In the genomic region with DNA sequence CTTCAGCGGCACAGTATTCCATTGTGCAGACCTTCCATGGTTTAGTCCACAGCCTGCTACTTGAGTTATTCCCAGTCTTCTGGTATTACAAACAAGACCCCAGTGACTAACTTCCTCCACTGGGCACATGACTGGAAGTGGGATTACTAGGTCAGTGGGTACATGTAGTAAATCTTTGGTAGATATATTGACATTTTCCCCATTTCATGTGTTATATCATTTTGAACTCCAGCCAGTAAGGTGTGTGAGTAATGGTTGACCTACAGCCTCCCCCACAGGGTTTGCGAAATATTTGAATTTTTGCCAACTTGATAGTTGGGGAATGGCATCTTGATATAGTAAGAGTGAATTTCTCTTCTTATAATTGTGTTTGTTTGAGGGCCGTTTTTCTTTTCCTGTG, we compare ENCODE assay signal across 18 cellular contexts. TPM values are rescaled to one million over a fixed set of nuclear protein-coding genes. Genes with fewer than 3 reads are reported as not detected.
DNase-seq lines count a peak whose midpoint lies in the region; ATAC-seq, FAIRE-seq and TF ChIP-seq lines count a peak whose summit lies in the region.
"Had no signal": no experiment of that assay in that cellular context is flagged by ENCODE, and none has a peak within 500 bp of the region (broad histone marks: within the 10 kb centered on the region; RNA-seq: fewer than 3 reads in every experiment).

No MANE protein-coding gene starts in this region.

- H3K9ac ChIP-seq in HepG2 (ENCODE audit: insufficient read depth, low read depth, low read length) = no peak overlapping the region

- no peaks in the 10 kb centered on the region for H3K36me3 ChIP-seq in bronchial epithelial cell (ENCODE audit: control insufficient read depth, insufficient read depth, low read length)
- no peaks in the 10 kb centered on the region; a peak in 3 of 5 replicates for H3K36me3 ChIP-seq in HepG2 (replicated peaks in 1 of 2; ENCODE audit: control insufficient read depth in 1 of 2, insufficient read depth in 2 of 2, low read length in 2 of 2)
- H3K36me3 ChIP-seq: left lung had no signal

- H3K4me2 ChIP-seq in HepG2 (ENCODE audit: low read depth, low read length) = no peak overlapping the region

- no peak overlapping the region for H2AFZ ChIP-seq in HepG2 (ENCODE audit: low read length)

- TF ChIP-seq CTCF in bronchial epithelial cell (IDR thresholded peaks at IDR 0.05; ENCODE audit: insufficient read depth, low read length, severe bottlenecking) = no peak
- no peak for TF ChIP-seq CTCF in HepG2 (CRISPR knock-in tag; IDR thresholded peaks at IDR 0.05)

- H3K27ac ChIP-seq in HepG2 (ENCODE audit: extremely low read length, insufficient read depth, low read length) = no peak overlapping the region
- H3K27ac ChIP-seq: left lung had no signal

- in situ Hi-C loops in HepG2 (cut with HindIII; ENCODE audit: extremely low pct_ligation_motif_present, low pct_unique_long_range_greater_than_20kb) = no loop called here

- peak; percentile 45 for DNase-seq in Daoy (ENCODE audit: low read depth)
- peak; percentile 25 for DNase-seq in RCC 7860 (ENCODE audit: low spot score)
- peak; percentile 76 for DNase-seq in bronchial epithelial cell (ENCODE audit: low read depth)
- peak; percentile 32 for DNase-seq in HepG2 (ENCODE audit: low spot score)
- DNase-seq in NCI-H446 (lab: John Stamatoyannopoulos, UW) = no peak
- no peak for DNase-seq in anterior cingulate cortex (lab: John Stamatoyannopoulos, UW)
- DNase-seq: activated CD4-positive, alpha-beta T cell treated with anti-CD3 and anti-CD28 coated beads, Interleukin-2, amount 50 U/mL, for 48 hours; activated T-cell treated with anti-CD3 and anti-CD28 coated beads, Interleukin-2, amount 50 U/mL, for 72 hours; amniotic stem cell; HCEC 1CT; left lung; NCI-H1417; NCI-H345; posterior cingulate gyrus had no signal

- H3K4me1 ChIP-seq in HepG2 (ENCODE audit: insufficient read depth, low read length) = no peaks in the 10 kb centered on the region

- 95% methylated on average over 3 of the region's 3 CpGs for WGBS in HepG2 (ENCODE audit: low lambda C conversion rate)

- FAIRE-seq in RCC 7860 (lab: Jason Lieb, UNC) = no peak
- FAIRE-seq in bronchial epithelial cell (lab: Jason Lieb, UNC) = no peak
- peak; percentile 15 for FAIRE-seq in HepG2 (lab: Jason Lieb, UNC)
- FAIRE-seq: D721Med had no signal

- no TSS peak for BruUV-seq in HepG2 (replicated peaks; lab: Mats Ljungman, UMichigan)

- H3K27me3 ChIP-seq in bronchial epithelial cell (ENCODE audit: control insufficient read depth, insufficient read depth, low read length) = peaks cover 6% of the 10 kb centered on the region
- no peaks in the 10 kb centered on the region for H3K27me3 ChIP-seq in HepG2 (ENCODE audit: control insufficient read depth in 1 of 2, insufficient read depth in 2 of 2, low read length in 2 of 2)
- H3K27me3 ChIP-seq: dorsolateral prefrontal cortex, left lung had no signal

- CTCF ChIA-PET in HepG2 (lab: Yijun Ruan, JAX; ENCODE audit: low intra/inter-chr PET ratio, low total read pairs) = no interaction called here

- peaks cover 4% of the 10 kb centered on the region; the same call in 1 of the 2 replicates for H3K9me3 ChIP-seq in HepG2 (ENCODE audit: low read length)
- H3K9me3 ChIP-seq: left lung had no signal

- H4K20me1 ChIP-seq in HepG2 (ENCODE audit: insufficient read depth, low read length) = no peaks in the 10 kb centered on the region

- no peak for TF ChIP-seq RAD21 in HepG2 (CRISPR knock-in tag; IDR thresholded peaks at IDR 0.05)

- no peak for ATAC-seq in HepG2
- no peak for ATAC-seq in GM21576 (IDR thresholded peaks at IDR 0.05; ENCODE audit: unreplicated experiment)
- ATAC-seq in HG02884 (IDR thresholded peaks at IDR 0.05; ENCODE audit: unreplicated experiment) = no peak
- ATAC-seq: activated T-cell treated with anti-CD3 and anti-CD28 coated beads, Interleukin-2, amount 50 U/mL, for 72 hours; left lung had no signal

- no peak for TF ChIP-seq EP300 in HepG2 (IDR thresholded peaks at IDR 0.05; ENCODE audit: low read depth in 2 of 2, low read length in 2 of 2)
- TF ChIP-seq EP300 in HepG2 (CRISPR knock-in tag; IDR thresholded peaks at IDR 0.05; ENCODE audit: borderline replicate concordance) = no peak

- no peaks in the 10 kb centered on the region for H3K79me2 ChIP-seq in HepG2 (ENCODE audit: insufficient read depth, low read length)

- POLR2A ChIA-PET in HepG2 (lab: Yijun Ruan, JAX) = no interaction called here

- no peak for TF ChIP-seq POLR2A in HepG2 (IDR thresholded peaks at IDR 0.05; ENCODE audit: insufficient read depth in 1 of 2, low read depth in 2 of 2, low read length in 2 of 2)

- H3K4me3 ChIP-seq in bronchial epithelial cell (ENCODE audit: low read depth, low read length) (no peak overlapping the region), HepG2 (replicated peaks in 1 of 3; ENCODE audit: insufficient read depth in 1 of 3, low read depth in 2 of 3, low read length in 3 of 3) (no peak overlapping the region)
- H3K4me3 ChIP-seq: dorsolateral prefrontal cortex, left lung had no signal

- intact Hi-C loops in HepG2 (cut with micrococcal nuclease; ENCODE audit: unreplicated experiment) = no loop called here

TF ChIP-seq in HepG2, 621 proteins besides CTCF, POLR2A, EP300 and RAD21:
- TF ChIP-seq ZNF792 (CRISPR knock-in tag; IDR thresholded peaks at IDR 0.05) = no peak
- peak; percentile 45; the same call in 1 of the 2 replicates for TF ChIP-seq CEBPG (CRISPR knock-in tag; IDR thresholded peaks at IDR 0.05)

RNA-seq across cellular contexts. Expression of a gene that starts 58.8 kb away (rescaled TPM):
- 10.3 and 17.1 TPM in 2 replicates for total RNA-seq in Daoy (2014; rRNA removed; shearing (Covaris generic))
- total RNA-seq in bronchial epithelial cell (0.13 and 0.26 TPM in 2 replicates), HepG2 (2016; rRNA removed; fragmentation: Illumina TruSeq; extraction: Trizol) (16.5 and 20.8 TPM in 2 replicates)
- 12.0 and 16.8 TPM in 2 replicates for total RNA-seq in HepG2 (2016; cell fraction: cytosol; rRNA removed; fragmentation: Illumina TruSeq; extraction: Trizol; ENCODE audit: low read depth)
- total RNA-seq in HepG2 (2016; cell fraction: insoluble cytoplasmic fraction; rRNA removed; fragmentation: Illumina TruSeq; extraction: Trizol) = 16.0 and 19.8 TPM in 2 replicates
- total RNA-seq in HepG2 (2016; cell fraction: membrane; rRNA removed; fragmentation: Illumina TruSeq; extraction: Trizol) = 19.8 and 25.4 TPM in 2 replicates
- total RNA-seq in HepG2 (2016; cell fraction: nucleus; rRNA removed; fragmentation: Illumina TruSeq; extraction: Trizol) = 21.0 and 24.6 TPM in 2 replicates
- polyA plus RNA-seq in HepG2 (2011; rRNA removed) = 13.2 and 13.9 TPM in 2 replicates
- 11.3 and 13.1 TPM in 2 replicates for polyA plus RNA-seq in HepG2 (2011; cell fraction: cytosol; rRNA removed)
- polyA plus RNA-seq in HepG2 (2011; cell fraction: nucleus; rRNA removed) = 14.7 and 16.7 TPM in 2 replicates
- polyA plus RNA-seq in HepG2 (2012) = 3.4 and 4.4 TPM in 2 replicates
- polyA plus RNA-seq in HepG2 (2016; cell fraction: cytosol; fragmentation: Illumina TruSeq; extraction: Trizol; ENCODE audit: low read depth) = 6.8 and 7.8 TPM in 2 replicates
- 17.5 and 19.7 TPM in 2 replicates for polyA plus RNA-seq in HepG2 (2016; cell fraction: insoluble cytoplasmic fraction; fragmentation: Illumina TruSeq; extraction: Trizol; ENCODE audit: low read depth)
- 10.7 and 11.4 TPM in 2 replicates for polyA plus RNA-seq in HepG2 (2016; cell fraction: membrane; fragmentation: Illumina TruSeq; extraction: Trizol; ENCODE audit: low read depth)
- 15.5 and 16.5 TPM in 2 replicates for polyA plus RNA-seq in HepG2 (2016; cell fraction: nucleus; fragmentation: Illumina TruSeq; extraction: Trizol; ENCODE audit: insufficient read depth, low read depth)
- polyA minus RNA-seq in HepG2 (2011; rRNA and poly(A)+ RNA removed; ENCODE audit: low replicate concordance) = 0.12 and 37.2 TPM in 2 replicates
- 17.1 and 17.7 TPM in 2 replicates for polyA minus RNA-seq in HepG2 (2011; cell fraction: cytosol; rRNA and poly(A)+ RNA removed)
- polyA minus RNA-seq in HepG2 (2011; cell fraction: nucleus; rRNA and poly(A)+ RNA removed) = 29.2 and 36.2 TPM in 2 replicates

Comparison
In these comparisons a context has a peak if more than half of its experiments do, and no peak if none do; other contexts are left out.
1. DNase-seq: peak in Daoy (single experiment), RCC 7860 (single experiment), bronchial epithelial cell (single experiment) and HepG2 (single experiment); none in NCI-H446 (0 of 2) and anterior cingulate cortex (0 of 58).